34 cellular contexts compared by ENCODE assay signal in genomic region chr4:70657326-70657725, GRCh38. TPM values are rescaled to one million over a fixed set of nuclear protein-coding genes. Genes with fewer than 3 reads are reported as not detected.
"Had no signal": no experiment of that assay in that cellular context is flagged by ENCODE, and none has a peak within 500 bp of the region (broad histone marks: within the 10 kb centered on the region; RNA-seq: fewer than 3 reads in every experiment).

No MANE protein-coding gene starts in this region.

- H3K9me3 Mint-ChIP-seq: activated CD4-positive, alpha-beta T cell treated with anti-CD3 and anti-CD28 coated beads, Interleukin-2, amount 10 ng/mL, durations not matched to agents 7 days and 5 days; activated naive CD4-positive, alpha-beta T cell treated with anti-CD3 and anti-CD28 coated beads, Interleukin-2, amount 50 U/mL, for 24 hours; activated naive CD8-positive, alpha-beta T cell treated with anti-CD3 and anti-CD28 coated beads, Interleukin-2, amount 10 ng/mL, durations not matched to agents 7 days and 5 days; activated T-cell treated with anti-CD3 and anti-CD28 coated beads, Interleukin-2, amount 50 U/mL, for 24 hours; activated T-helper 2 cell treated with anti-CD3 and anti-CD28 coated beads, Interferon-gamma antibody, Interleukin-2, Interleukin-4, amounts not matched to agents 10 μg/mL and 5 μg/mL and 100 μg/mL, durations not matched to agents 14 hours and 24 hours and 36 hours; central memory CD8-positive, alpha-beta T cell; T-helper 1 cell treated with Interleukin-12 subunit alpha and Interleukin-12 subunit beta and Interleukin-4 antibody, amounts not matched to agents 30 μg/mL and 1 μg/mL, for 36 hours; T-helper 2 cell treated with Interferon-gamma antibody and Interleukin-4, amounts not matched to agents 5 μg/mL and 100 μg/mL, for 36 hours had no signal

- H3K27me3 Mint-ChIP-seq: activated CD4-positive, alpha-beta T cell treated with anti-CD3 and anti-CD28 coated beads for 36 hours; activated naive CD4-positive, alpha-beta T cell treated with anti-CD3 and anti-CD28 coated beads, Interleukin-2, amount 50 U/mL, for 24 hours; activated T-cell treated with anti-CD3 and anti-CD28 coated beads, Interleukin-2, amount 50 U/mL, for 24 hours had no signal

- H3K9me3 ChIP-seq: ascending aorta, SJCRH30 had no signal

- ATAC-seq: activated CD4-positive, alpha-beta T cell treated with anti-CD3 and anti-CD28 coated beads for 36 hours; activated CD4-positive, CD25-positive, alpha-beta regulatory T cell treated with anti-CD3 and anti-CD28 coated beads, Interleukin-2, amount 50 U/mL, for 24 hours; activated CD8-positive, alpha-beta T cell treated with anti-CD3 and anti-CD28 coated beads, Interleukin-2, amount 10 ng/mL, durations not matched to agents 7 days and 5 days; Panc1 had no signal

- H3K27ac ChIP-seq: ascending aorta, cardiac muscle cell, coronary artery, SJCRH30, SK-N-MC had no signal

- H3K36me3 ChIP-seq: ascending aorta, cardiac muscle cell, SJCRH30 had no signal

- H3K4me1 Mint-ChIP-seq: central memory CD8-positive, alpha-beta T cell had no signal

- H3K4me3 ChIP-seq: ascending aorta, cardiac muscle cell, coronary artery, SJCRH30, SK-N-MC had no signal

- H3K4me1 ChIP-seq: ascending aorta, SJCRH30 had no signal

- H3K4me3 Mint-ChIP-seq: activated CD4-positive, alpha-beta T cell treated with anti-CD3 and anti-CD28 coated beads for 36 hours; activated CD4-positive, alpha-beta T cell treated with anti-CD3 and anti-CD28 coated beads, Interleukin-2, amount 10 ng/mL, durations not matched to agents 7 days and 5 days; activated CD8-positive, alpha-beta T cell treated with anti-CD3 and anti-CD28 coated beads, Interleukin-2, amount 10 ng/mL, durations not matched to agents 7 days and 5 days; activated naive CD4-positive, alpha-beta T cell treated with anti-CD3 and anti-CD28 coated beads, Interleukin-2, amount 50 U/mL, for 24 hours; activated naive CD8-positive, alpha-beta T cell treated with anti-CD3 and anti-CD28 coated beads, Interleukin-2, amount 10 ng/mL, durations not matched to agents 7 days and 5 days; activated T-cell treated with anti-CD3 and anti-CD28 coated beads, Interleukin-2, amount 50 U/mL, for 24 hours; central memory CD8-positive, alpha-beta T cell; T-helper 1 cell treated with Interleukin-12 subunit alpha and Interleukin-12 subunit beta and Interleukin-4 antibody, amounts not matched to agents 30 μg/mL and 1 μg/mL, for 36 hours; T-helper 2 cell treated with Interferon-gamma antibody and Interleukin-4, amounts not matched to agents 5 μg/mL and 100 μg/mL, for 36 hours had no signal

- DNase-seq: activated CD4-positive, alpha-beta T cell treated with anti-CD3 and anti-CD28 coated beads for 36 hours; activated CD4-positive, alpha-beta T cell treated with anti-CD3 and anti-CD28 coated beads, Interleukin-2, amount 10 ng/mL, durations not matched to agents 7 days and 5 days; activated CD4-positive, alpha-beta T cell treated with anti-CD3 and anti-CD28 coated beads, Interleukin-2, amount 50 U/mL, for 48 hours; activated CD8-positive, alpha-beta T cell treated with anti-CD3 and anti-CD28 coated beads, Interleukin-2, amount 10 ng/mL, durations not matched to agents 7 days and 5 days; activated gamma-delta T cell; activated naive CD4-positive, alpha-beta T cell treated with Interleukin-2 at 50 U/mL for 16 hours; activated naive CD8-positive, alpha-beta T cell treated with anti-CD3 and anti-CD28 coated beads, Interleukin-2, amount 10 ng/mL, durations not matched to agents 7 days and 5 days; activated T-cell treated with anti-CD3 and anti-CD28 coated beads, Interleukin-2, amount 50 U/mL, for 24 hours; amygdala; NCI-H1048; NCI-H1105 treated with DMSO at 0.1 percent for 48 hours; NCI-H1436 treated with DMSO at 0.1 percent for 48 hours; NCI-H187; NCI-H2029 treated with DMSO at 0.1 percent for 48 hours; NCI-H2171 treated with DMSO at 0.1 percent for 48 hours; NCI-H2227 treated with DMSO at 0.1 percent for 48 hours; NCI-H524 treated with DMSO at 0.1 percent for 48 hours; SHP77; SJCRH30 had no signal

- H3K36me3 Mint-ChIP-seq: activated naive CD4-positive, alpha-beta T cell treated with anti-CD3 and anti-CD28 coated beads, Interleukin-2, amount 50 U/mL, for 24 hours; activated naive CD8-positive, alpha-beta T cell treated with anti-CD3 and anti-CD28 coated beads, Interleukin-2, amount 10 ng/mL, durations not matched to agents 7 days and 5 days had no signal

- H3K27ac Mint-ChIP-seq: activated CD4-positive, alpha-beta T cell treated with anti-CD3 and anti-CD28 coated beads for 36 hours; activated CD4-positive, alpha-beta T cell treated with anti-CD3 and anti-CD28 coated beads, Interleukin-2, amount 10 ng/mL, durations not matched to agents 7 days and 5 days; activated CD8-positive, alpha-beta T cell treated with anti-CD3 and anti-CD28 coated beads, Interleukin-2, amount 10 ng/mL, durations not matched to agents 7 days and 5 days; activated naive CD8-positive, alpha-beta T cell treated with anti-CD3 and anti-CD28 coated beads, Interleukin-2, amount 10 ng/mL, durations not matched to agents 7 days and 5 days; activated T-cell treated with anti-CD3 and anti-CD28 coated beads, Interleukin-2, amount 50 U/mL, for 24 hours; activated T-helper 2 cell treated with anti-CD3 and anti-CD28 coated beads, Interferon-gamma antibody, Interleukin-2, Interleukin-4, amounts not matched to agents 10 μg/mL and 5 μg/mL and 100 μg/mL, durations not matched to agents 14 hours and 24 hours and 36 hours; T-helper 1 cell treated with Interleukin-12 subunit alpha and Interleukin-12 subunit beta and Interleukin-4 antibody, amounts not matched to agents 30 μg/mL and 1 μg/mL, for 36 hours; T-helper 2 cell treated with Interferon-gamma antibody and Interleukin-4, amounts not matched to agents 5 μg/mL and 100 μg/mL, for 36 hours had no signal

- H3K27me3 ChIP-seq: ascending aorta, cardiac muscle cell, SJCRH30 had no signal

RNA-seq across cellular contexts. Expression of gene JCHAIN, which starts 9.0 kb away (rescaled TPM):
- total RNA-seq: activated CD4-positive, alpha-beta T cell treated with anti-CD3 and anti-CD28 coated beads for 36 hours; activated CD8-positive, alpha-beta T cell treated with anti-CD3 and anti-CD28 coated beads, Interleukin-2, amount 10 ng/mL, durations not matched to agents 7 days and 5 days; activated T-helper 2 cell treated with anti-CD3 and anti-CD28 coated beads, Interferon-gamma antibody, Interleukin-2, Interleukin-4, amounts not matched to agents 10 μg/mL and 5 μg/mL and 100 μg/mL, durations not matched to agents 14 hours and 24 hours and 36 hours; cardiac muscle cell; chondrocyte; NCI-H460; RPMI7951; SJCRH30 had no signal
- polyA plus RNA-seq: cardiac muscle cell had no signal

RNA-seq across cellular contexts. Expression of gene ENAM, which starts 28.8 kb away (rescaled TPM):
- total RNA-seq: activated CD4-positive, alpha-beta T cell treated with anti-CD3 and anti-CD28 coated beads for 36 hours; activated CD8-positive, alpha-beta T cell treated with anti-CD3 and anti-CD28 coated beads, Interleukin-2, amount 10 ng/mL, durations not matched to agents 7 days and 5 days; activated naive CD8-positive, alpha-beta T cell treated with anti-CD3 and anti-CD28 coated beads, Interleukin-2, amount 10 ng/mL, durations not matched to agents 7 days and 5 days; activated T-helper 2 cell treated with anti-CD3 and anti-CD28 coated beads, Interferon-gamma antibody, Interleukin-2, Interleukin-4, amounts not matched to agents 10 μg/mL and 5 μg/mL and 100 μg/mL, durations not matched to agents 14 hours and 24 hours and 36 hours; ascending aorta; cardiac muscle cell; chondrocyte; M059J; NCI-H460; RPMI7951; SJCRH30 had no signal
- polyA plus RNA-seq: cardiac muscle cell had no signal
